Comparison of ENCODE assay signal across 26 cellular contexts in genomic region chrX:38102875-38103274, GRCh38.
DNase-seq lines count a peak whose midpoint lies in the region; ATAC-seq, FAIRE-seq and TF ChIP-seq lines count a peak whose summit lies in the region.
"Had no signal": no experiment of that assay in that cellular context is flagged by ENCODE, and none has a peak within 500 bp of the region (broad histone marks: within the 10 kb centered on the region; RNA-seq: fewer than 3 reads in every experiment).

No MANE protein-coding gene starts in this region.

- no peak overlapping the region for H3K27ac Mint-ChIP-seq in astrocyte (ENCODE audit: unreplicated experiment)
- H3K27ac Mint-ChIP-seq in stimulated activated memory B cell treated with anti-CD40 and anti-IgM and Interleukin-4, amounts not matched to agents 10 μg/mL and 1 μg/mL and 100 μg/mL, for 72 hours, result no peak overlapping the region
- H3K27ac Mint-ChIP-seq: CD4-positive, alpha-beta T cell had no signal

- no peak for TF ChIP-seq EP300 in A549 (IDR thresholded peaks at IDR 0.05)

- FAIRE-seq in A549 (lab: Jason Lieb, UNC), result peak; percentile 87
- FAIRE-seq in GM18507 (lab: Jason Lieb, UNC), result peak; percentile 65
- FAIRE-seq in astrocyte (lab: Jason Lieb, UNC), result no peak
- FAIRE-seq: A204.1, D721Med, GM19239 had no signal

- no peak for TF ChIP-seq POLR2A in A549 (IDR thresholded peaks at IDR 0.05; ENCODE audit: low read length)

- H3K4me2 ChIP-seq in A549, result no peak overlapping the region
- no peak overlapping the region for H3K4me2 ChIP-seq in astrocyte (ENCODE audit: low read length)

- no peaks in the 10 kb centered on the region for H3K36me3 Mint-ChIP-seq in astrocyte (ENCODE audit: low read depth, unreplicated experiment)
- no peaks in the 10 kb centered on the region for H3K36me3 Mint-ChIP-seq in stimulated activated memory B cell treated with anti-CD40 and anti-IgM and Interleukin-4, amounts not matched to agents 10 μg/mL and 1 μg/mL and 100 μg/mL, for 72 hours

- no peak overlapping the region for H3K4me3 Mint-ChIP-seq in astrocyte (ENCODE audit: unreplicated experiment)
- H3K4me3 Mint-ChIP-seq in stimulated activated memory B cell treated with anti-CD40 and anti-IgM and Interleukin-4, amounts not matched to agents 10 μg/mL and 1 μg/mL and 100 μg/mL, for 72 hours, result no peak overlapping the region
- H3K4me3 Mint-ChIP-seq: CD4-positive, alpha-beta T cell had no signal

- no peak for TF ChIP-seq RAD21 in A549 (conservative IDR thresholded peaks at IDR 0.05 in 1 of 2, IDR thresholded peaks at IDR 0.05 in 1 of 2)

- no peak overlapping the region for H2AFZ ChIP-seq in astrocyte (ENCODE audit: low read depth, low read length)

- no peaks in the 10 kb centered on the region for H4K20me1 ChIP-seq in astrocyte (ENCODE audit: insufficient read depth, low read length)
- H4K20me1 ChIP-seq: BLaER1 treated with 17β-estradiol and CSF1 and Interleukin-3, amounts not matched to agents 10 nM and 100 nM had no signal

- H3K9ac ChIP-seq in astrocyte (ENCODE audit: low read length), result no peak overlapping the region
- H3K9ac ChIP-seq: BLaER1 treated with 17β-estradiol and CSF1 and Interleukin-3, amounts not matched to agents 10 nM and 100 nM had no signal

- TF ChIP-seq CTCF in A549 (IDR thresholded peaks at IDR 0.05) (no peak), astrocyte (IDR thresholded peaks at IDR 0.05; ENCODE audit: insufficient read depth, low read depth, low read length) (no peak), foreskin keratinocyte (conservative IDR thresholded peaks at IDR 0.05) (no peak)

- no peaks in the 10 kb centered on the region for H3K4me1 Mint-ChIP-seq in astrocyte (ENCODE audit: low read depth, unreplicated experiment)
- no peaks in the 10 kb centered on the region for H3K4me1 Mint-ChIP-seq in stimulated activated memory B cell treated with anti-CD40 and anti-IgM and Interleukin-4, amounts not matched to agents 10 μg/mL and 1 μg/mL and 100 μg/mL, for 72 hours

- H3K9me3 Mint-ChIP-seq in astrocyte (ENCODE audit: unreplicated experiment), result no peaks in the 10 kb centered on the region
- no peaks in the 10 kb centered on the region for H3K9me3 Mint-ChIP-seq in stimulated activated memory B cell treated with anti-CD40 and anti-IgM and Interleukin-4, amounts not matched to agents 10 μg/mL and 1 μg/mL and 100 μg/mL, for 72 hours
- H3K9me3 Mint-ChIP-seq: CD4-positive, alpha-beta T cell had no signal

- ATAC-seq in A549, result no peak
- peak; percentile 58 for ATAC-seq in foreskin keratinocyte
- no peak for ATAC-seq in stimulated activated memory B cell treated with anti-CD40 and anti-IgM and Interleukin-4, amounts not matched to agents 10 μg/mL and 1 μg/mL and 100 μg/mL, for 72 hours
- ATAC-seq: Panc1 had no signal

- no peak overlapping the region for H3K27ac ChIP-seq in A549
- no peak overlapping the region for H3K27ac ChIP-seq in astrocyte (ENCODE audit: low read depth, low read length)
- no peak overlapping the region for H3K27ac ChIP-seq in foreskin keratinocyte
- H3K27ac ChIP-seq: RWPE1 had no signal

- POLR2A ChIA-PET in A549 (lab: Yijun Ruan, JAX), result no interaction called here

- CTCF ChIA-PET in A549 (lab: Yijun Ruan, JAX), result no interaction called here

- H3K9me3 ChIP-seq in A549, result no peaks in the 10 kb centered on the region
- no peaks in the 10 kb centered on the region for H3K9me3 ChIP-seq in astrocyte (ENCODE audit: insufficient read depth, low read depth, low read length)

- DNase-seq in A549 (ENCODE audit: low read depth in 1 of 2, low spot score in 1 of 2) (no peak), GM18507 (ENCODE audit: extremely low spot score, insufficient read length, low read depth) (no peak), astrocyte (ENCODE audit: low read depth) (peak; percentile 49), foreskin keratinocyte (peak in 1 of 2 donors; percentile 38), SHP77 (lab: John Stamatoyannopoulos, UW) (no peak)
- no peak for DNase-seq in activated naive CD4-positive, alpha-beta T cell treated with Interleukin-2 at 50 U/mL for 16 hours
- DNase-seq: AML-193; CD4-positive, alpha-beta T cell; H7; IMR-90; KG1; NCI-H1092; NCI-H1417 treated with DMSO at 0.1 percent for 48 hours; NCI-H1694 treated with DMSO at 0.1 percent for 48 hours; NCI-H2081; NCI-H2227 treated with DMSO at 0.1 percent for 48 hours; NCI-H510A; NCI-H69; SHP77 treated with DMSO at 0.1 percent for 48 hours had no signal

- H3K4me1 ChIP-seq in A549, result no peaks in the 10 kb centered on the region
- no peaks in the 10 kb centered on the region for H3K4me1 ChIP-seq in astrocyte (ENCODE audit: insufficient read depth, low read length)
- H3K4me1 ChIP-seq in foreskin keratinocyte, result no peaks in the 10 kb centered on the region

- H3K27me3 ChIP-seq in astrocyte (ENCODE audit: insufficient read depth, low read length) (no peaks in the 10 kb centered on the region), foreskin keratinocyte (no peaks in the 10 kb centered on the region)
- H3K27me3 ChIP-seq: BLaER1 treated with 17β-estradiol and CSF1 and Interleukin-3, amounts not matched to agents 10 nM and 100 nM had no signal

- WGBS in A549 (ENCODE audit: missing lambda C conversion rate), result 80% methylated on average over 1 of the region's 1 CpG

- H3K4me3 ChIP-seq in A549, result no peak overlapping the region
- H3K4me3 ChIP-seq in astrocyte (ENCODE audit: insufficient read depth, low read depth, low read length), result no peak overlapping the region
- H3K4me3 ChIP-seq: BLaER1 treated with 17β-estradiol and CSF1 and Interleukin-3, amounts not matched to agents 10 nM and 100 nM had no signal

- peaks cover 2% of the 10 kb centered on the region for H3K36me3 ChIP-seq in astrocyte (ENCODE audit: insufficient read depth, low read length)
- H3K36me3 ChIP-seq: BLaER1 treated with 17β-estradiol and CSF1 and Interleukin-3, amounts not matched to agents 10 nM and 100 nM had no signal

- no peaks in the 10 kb centered on the region for H3K79me2 ChIP-seq in astrocyte (ENCODE audit: insufficient read depth, low read length)

- no peaks in the 10 kb centered on the region for H3K27me3 Mint-ChIP-seq in astrocyte (ENCODE audit: low read depth, unreplicated experiment)
- H3K27me3 Mint-ChIP-seq in stimulated activated memory B cell treated with anti-CD40 and anti-IgM and Interleukin-4, amounts not matched to agents 10 μg/mL and 1 μg/mL and 100 μg/mL, for 72 hours, result no peaks in the 10 kb centered on the region
- H3K27me3 Mint-ChIP-seq: CD4-positive, alpha-beta T cell had no signal

TF ChIP-seq in A549, 52 proteins besides CTCF, POLR2A, EP300 and RAD21:
- TF ChIP-seq HMGXB4 (CRISPR knock-in tag; IDR thresholded peaks at IDR 0.05; ENCODE audit: borderline replicate concordance), result no peak
